ENCODE assay signal across 8 cellular contexts in the genomic region with DNA sequence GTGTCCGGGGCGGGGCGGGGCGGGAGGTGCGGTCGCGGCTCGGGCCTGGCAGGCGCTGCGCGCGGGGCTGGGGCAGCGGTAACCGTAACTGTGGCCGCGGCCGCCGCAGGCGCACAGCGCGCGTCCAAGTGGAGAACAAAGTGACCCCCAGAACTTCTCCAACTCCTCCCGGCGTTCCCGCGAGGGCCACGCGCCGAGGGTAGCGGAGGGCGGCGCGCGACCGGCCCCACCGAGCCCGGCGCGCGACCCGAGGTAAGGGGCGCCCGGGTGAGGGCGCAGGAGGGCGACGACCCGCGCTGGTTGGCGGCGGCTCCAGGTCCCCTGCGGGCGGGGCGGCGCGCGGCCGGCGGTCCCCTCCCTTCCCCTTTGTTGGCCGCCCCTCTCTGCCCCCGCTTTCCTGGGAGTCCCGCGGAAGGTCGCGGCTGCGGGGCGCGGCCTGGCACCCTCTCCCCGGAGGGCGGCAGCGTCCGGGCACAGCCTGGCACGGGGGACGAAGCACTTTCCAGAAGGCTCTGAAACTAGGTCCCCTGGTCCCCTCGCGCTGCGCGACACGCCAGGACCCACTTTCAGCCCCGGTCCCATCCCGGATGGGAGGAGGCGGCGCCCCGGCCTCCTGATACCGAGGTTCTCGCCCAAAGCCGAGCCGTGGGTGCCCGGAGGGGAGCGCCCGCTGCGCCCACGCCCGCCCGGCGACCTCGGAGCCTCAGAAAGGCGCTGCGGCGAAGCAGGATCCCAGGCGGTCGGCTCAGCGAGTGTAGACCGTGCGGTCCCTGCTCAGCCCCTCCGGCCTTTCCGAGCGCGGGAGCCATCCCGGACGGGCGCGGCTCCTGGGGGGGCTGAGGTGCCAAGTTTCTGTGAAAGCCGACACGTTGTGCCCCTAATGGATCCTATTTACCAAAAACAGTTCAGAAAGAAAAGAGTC. TPM values are rescaled to one million over a fixed set of nuclear protein-coding genes. Genes with fewer than 3 reads are reported as not detected.
DNase-seq lines count a peak whose midpoint lies in the region; ATAC-seq and TF ChIP-seq lines count a peak whose summit lies in the region.

A gene (plus strand): TSS at position 75 of the 922 bp plus-strand sequence. CDS start 133,909 bp downstream, outside the sequence.

- peak in 1 of 3 donors; percentile 14 for DNase-seq in CD4-positive, CD25-positive, alpha-beta regulatory T cell
- DNase-seq in activated T-cell treated with anti-CD3 and anti-CD28 coated beads for 48 hours (ENCODE audit: low read depth) (peak; percentile 22), Right ventricle myocardium inferior (ENCODE audit: missing footprints) (no peak), UCSD-AML1 (lab: John Stamatoyannopoulos, UW; ENCODE audit: unreplicated experiment) (no peak), RKO (ENCODE audit: low spot score) (no peak)

- no peaks in the 10 kb centered on the region for H3K9me3 ChIP-seq in CD4-positive, CD25-positive, alpha-beta regulatory T cell (ENCODE audit: control insufficient read depth in 2 of 2, low read length in 2 of 2)
- no peaks in the 10 kb centered on the region for H3K9me3 ChIP-seq in parathyroid adenoma (ENCODE audit: control insufficient read depth, low read length)

- H3K27me3 ChIP-seq in CD4-positive, CD25-positive, alpha-beta regulatory T cell (ENCODE audit: control insufficient read depth, insufficient read depth, low read length), result peaks cover 15% of the 10 kb centered on the region
- no peaks in the 10 kb centered on the region for H3K27me3 ChIP-seq in parathyroid adenoma (ENCODE audit: control insufficient read depth, insufficient read depth, low read length)

- peak within 1 kb of the TSS in 3 of 4 donors; percentile 53 to 60 (median 55) for H3K4me3 Mint-ChIP-seq in CD4-positive, CD25-positive, alpha-beta regulatory T cell

- intact Hi-C loops in Right ventricle myocardium inferior (cut with DNase I), result no loop called here

- peak within 1 kb of the TSS; percentile 19 for H2AFZ ChIP-seq in parathyroid adenoma

- H3K79me2 ChIP-seq in parathyroid adenoma, result no peaks in the 10 kb centered on the region

- peak in 1 of 2 donors; percentile 18 for ATAC-seq in CD4-positive, CD25-positive, alpha-beta regulatory T cell (ENCODE audit: low read depth in 2 of 2)
- peak; percentile 68 for ATAC-seq in HG02759 (IDR thresholded peaks at IDR 0.05; ENCODE audit: unreplicated experiment)
- peak; percentile 67 for ATAC-seq in Right ventricle myocardium inferior
- no peak for ATAC-seq in GM19324 (IDR thresholded peaks at IDR 0.05; ENCODE audit: low FRiP score, unreplicated experiment)

- H3K27me3 Mint-ChIP-seq in CD4-positive, CD25-positive, alpha-beta regulatory T cell, result peaks cover 26% of the 10 kb centered on the region

- no peak within 1 kb of the TSS for H3K27ac Mint-ChIP-seq in CD4-positive, CD25-positive, alpha-beta regulatory T cell

- no peak for TF ChIP-seq CTCF in parathyroid adenoma (IDR thresholded peaks at IDR 0.05)

- no peak within 1 kb of the TSS for H3K27ac ChIP-seq in CD4-positive, CD25-positive, alpha-beta regulatory T cell (ENCODE audit: insufficient read depth, low read length, poor library complexity, severe bottlenecking)
- no peak within 1 kb of the TSS for H3K27ac ChIP-seq in parathyroid adenoma

- peaks cover 10% of the 10 kb centered on the region for H3K4me1 ChIP-seq in CD4-positive, CD25-positive, alpha-beta regulatory T cell (ENCODE audit: control insufficient read depth, insufficient read depth, low read length, poor library complexity, severe bottlenecking)
- no peaks in the 10 kb centered on the region for H3K4me1 ChIP-seq in parathyroid adenoma

- H3K4me2 ChIP-seq in parathyroid adenoma (ENCODE audit: low read length), result peak within 1 kb of the TSS; percentile 74

- no peak within 1 kb of the TSS for H3K4me3 ChIP-seq in CD4-positive, CD25-positive, alpha-beta regulatory T cell (ENCODE audit: low read depth, low read length)
- peak within 1 kb of the TSS; percentile 20 for H3K4me3 ChIP-seq in parathyroid adenoma (ENCODE audit: low read depth, low read length)

- H3K4me1 Mint-ChIP-seq in CD4-positive, CD25-positive, alpha-beta regulatory T cell, result peaks cover 0 to 8% (median 0%) of the 10 kb centered on the region in 4 donors

- H3K9me3 Mint-ChIP-seq in CD4-positive, CD25-positive, alpha-beta regulatory T cell, result no peaks in the 10 kb centered on the region

- no peak within 1 kb of the TSS for H3K9ac ChIP-seq in parathyroid adenoma

- H3K36me3 Mint-ChIP-seq in CD4-positive, CD25-positive, alpha-beta regulatory T cell, result no peaks in the 10 kb centered on the region

- no peaks in the 10 kb centered on the region for H3K36me3 ChIP-seq in CD4-positive, CD25-positive, alpha-beta regulatory T cell (ENCODE audit: control insufficient read depth, insufficient read depth, low read length)
- H3K36me3 ChIP-seq in parathyroid adenoma (ENCODE audit: control insufficient read depth, insufficient read depth, low read length), result no peaks in the 10 kb centered on the region

RNA-seq across cellular contexts. Expression of the gene that starts here (rescaled TPM):
- total RNA-seq in CD4-positive, CD25-positive, alpha-beta regulatory T cell, result 5.9 TPM
- 1 to 10 TPM in 3 of 4 donors, under 1 TPM in 1; 0.66 to 2.0 (median 1.2) TPM for polyA plus RNA-seq in CD4-positive, CD25-positive, alpha-beta regulatory T cell
- 11.1 TPM for total RNA-seq in Right ventricle myocardium inferior
